In the genomic region with DNA sequence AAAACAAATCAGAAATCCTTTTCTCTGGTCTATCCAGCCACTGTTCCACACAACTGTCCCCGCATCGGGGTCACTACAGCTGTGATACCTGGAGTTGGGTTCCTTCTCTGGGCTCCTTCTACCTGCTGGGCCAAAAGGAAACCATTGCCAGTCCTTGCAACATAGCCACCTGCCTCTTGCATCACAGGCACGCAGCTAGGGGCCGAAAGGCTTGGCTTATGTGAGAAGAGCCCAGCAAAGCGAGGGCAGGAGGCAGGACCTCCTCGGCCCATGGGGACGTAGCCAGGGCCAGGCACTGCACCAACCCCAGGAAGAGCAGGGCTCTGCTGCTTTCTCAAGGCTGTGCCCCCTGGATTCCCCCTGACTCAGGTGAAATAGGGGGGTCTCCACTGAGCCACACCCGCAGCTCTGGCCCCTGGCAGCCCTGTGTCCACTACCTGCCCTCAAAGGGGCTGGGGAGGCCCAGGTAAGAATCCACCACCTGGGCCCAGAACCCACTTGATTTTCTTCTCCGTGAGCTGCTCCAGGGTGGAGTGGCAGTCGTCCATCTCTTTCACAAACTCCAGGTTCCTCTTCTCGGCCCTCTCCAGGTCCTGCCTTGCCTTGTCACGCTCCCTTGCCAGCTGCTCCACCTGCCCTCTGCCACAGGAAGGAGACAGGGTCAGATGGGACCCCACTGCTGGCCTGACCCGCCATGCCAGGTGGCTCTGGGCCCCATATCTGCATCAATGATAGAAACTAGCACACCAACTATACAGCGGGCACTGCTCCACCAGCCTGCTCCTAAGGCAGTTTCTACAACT, we compare ENCODE assay signal across 1 cellular context.
TF ChIP-seq lines count a peak whose summit lies in the region.

No MANE protein-coding gene starts in this region.

TF ChIP-seq in HepG2, 621 proteins besides CTCF, POLR2A, EP300 and RAD21 (continued from another document):
- TF ChIP-seq, protein P1, sequence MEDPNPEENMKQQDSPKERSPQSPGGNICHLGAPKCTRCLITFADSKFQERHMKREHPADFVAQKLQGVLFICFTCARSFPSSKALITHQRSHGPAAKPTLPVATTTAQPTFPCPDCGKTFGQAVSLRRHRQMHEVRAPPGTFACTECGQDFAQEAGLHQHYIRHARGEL (CRISPR knock-in tag; IDR thresholded peaks at IDR 0.05), result no peak
- no peak for TF ChIP-seq KMT2A (CRISPR knock-in tag; IDR thresholded peaks at IDR 0.05)
- no peak for TF ChIP-seq ZNF713 (CRISPR knock-in tag; IDR thresholded peaks at IDR 0.05)
- TF ChIP-seq SIX4 (CRISPR knock-in tag; IDR thresholded peaks at IDR 0.05), result no peak
- TF ChIP-seq, protein P2, sequence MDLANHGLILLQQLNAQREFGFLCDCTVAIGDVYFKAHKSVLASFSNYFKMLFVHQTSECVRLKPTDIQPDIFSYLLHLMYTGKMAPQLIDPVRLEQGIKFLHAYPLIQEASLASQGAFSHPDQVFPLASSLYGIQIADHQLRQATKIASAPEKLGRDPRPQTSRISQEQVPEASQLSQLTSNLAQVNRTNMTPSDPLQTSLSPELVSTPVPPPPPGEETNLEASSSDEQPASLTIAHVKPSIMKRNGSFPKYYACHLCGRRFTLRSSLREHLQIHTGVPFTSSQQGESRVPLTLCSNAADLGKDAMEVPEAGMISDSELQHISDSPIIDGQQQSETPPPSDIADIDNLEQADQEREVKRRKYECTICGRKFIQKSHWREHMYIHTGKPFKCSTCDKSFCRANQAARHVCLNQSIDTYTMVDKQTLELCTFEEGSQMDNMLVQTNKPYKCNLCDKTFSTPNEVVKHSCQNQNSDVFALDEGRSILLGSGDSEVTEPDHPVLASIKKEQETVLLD (CRISPR knock-in tag; IDR thresholded peaks at IDR 0.05; ENCODE audit: low read depth), result no peak
- no peak for TF ChIP-seq MED8 (CRISPR knock-in tag; IDR thresholded peaks at IDR 0.05; ENCODE audit: insufficient replicate concordance)
- no peak for TF ChIP-seq PAWR (CRISPR knock-in tag; IDR thresholded peaks at IDR 0.05; ENCODE audit: borderline replicate concordance)
- TF ChIP-seq, protein P3, sequence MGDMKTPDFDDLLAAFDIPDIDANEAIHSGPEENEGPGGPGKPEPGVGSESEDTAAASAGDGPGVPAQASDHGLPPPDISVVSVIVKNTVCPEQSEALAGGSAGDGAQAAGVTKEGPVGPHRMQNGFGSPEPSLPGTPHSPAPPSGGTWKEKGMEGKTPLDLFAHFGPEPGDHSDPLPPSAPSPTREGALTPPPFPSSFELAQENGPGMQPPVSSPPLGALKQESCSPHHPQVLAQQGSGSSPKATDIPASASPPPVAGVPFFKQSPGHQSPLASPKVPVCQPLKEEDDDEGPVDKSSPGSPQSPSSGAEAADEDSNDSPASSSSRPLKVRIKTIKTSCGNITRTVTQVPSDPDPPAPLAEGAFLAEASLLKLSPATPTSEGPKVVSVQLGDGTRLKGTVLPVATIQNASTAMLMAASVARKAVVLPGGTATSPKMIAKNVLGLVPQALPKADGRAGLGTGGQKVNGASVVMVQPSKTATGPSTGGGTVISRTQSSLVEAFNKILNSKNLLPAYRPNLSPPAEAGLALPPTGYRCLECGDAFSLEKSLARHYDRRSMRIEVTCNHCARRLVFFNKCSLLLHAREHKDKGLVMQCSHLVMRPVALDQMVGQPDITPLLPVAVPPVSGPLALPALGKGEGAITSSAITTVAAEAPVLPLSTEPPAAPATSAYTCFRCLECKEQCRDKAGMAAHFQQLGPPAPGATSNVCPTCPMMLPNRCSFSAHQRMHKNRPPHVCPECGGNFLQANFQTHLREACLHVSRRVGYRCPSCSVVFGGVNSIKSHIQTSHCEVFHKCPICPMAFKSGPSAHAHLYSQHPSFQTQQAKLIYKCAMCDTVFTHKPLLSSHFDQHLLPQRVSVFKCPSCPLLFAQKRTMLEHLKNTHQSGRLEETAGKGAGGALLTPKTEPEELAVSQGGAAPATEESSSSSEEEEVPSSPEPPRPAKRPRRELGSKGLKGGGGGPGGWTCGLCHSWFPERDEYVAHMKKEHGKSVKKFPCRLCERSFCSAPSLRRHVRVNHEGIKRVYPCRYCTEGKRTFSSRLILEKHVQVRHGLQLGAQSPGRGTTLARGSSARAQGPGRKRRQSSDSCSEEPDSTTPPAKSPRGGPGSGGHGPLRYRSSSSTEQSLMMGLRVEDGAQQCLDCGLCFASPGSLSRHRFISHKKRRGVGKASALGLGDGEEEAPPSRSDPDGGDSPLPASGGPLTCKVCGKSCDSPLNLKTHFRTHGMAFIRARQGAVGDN (CRISPR knock-in tag; IDR thresholded peaks at IDR 0.05), result 0 out of 2 replicates have a peak, but pooled peaks have one; percentile 12
- TF ChIP-seq, protein P4, sequence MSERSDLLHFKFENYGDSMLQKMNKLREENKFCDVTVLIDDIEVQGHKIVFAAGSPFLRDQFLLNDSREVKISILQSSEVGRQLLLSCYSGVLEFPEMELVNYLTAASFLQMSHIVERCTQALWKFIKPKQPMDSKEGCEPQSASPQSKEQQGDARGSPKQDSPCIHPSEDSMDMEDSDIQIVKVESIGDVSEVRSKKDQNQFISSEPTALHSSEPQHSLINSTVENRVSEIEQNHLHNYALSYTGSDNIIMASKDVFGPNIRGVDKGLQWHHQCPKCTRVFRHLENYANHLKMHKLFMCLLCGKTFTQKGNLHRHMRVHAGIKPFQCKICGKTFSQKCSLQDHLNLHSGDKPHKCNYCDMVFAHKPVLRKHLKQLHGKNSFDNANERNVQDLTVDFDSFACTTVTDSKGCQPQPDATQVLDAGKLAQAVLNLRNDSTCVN (CRISPR knock-in tag; IDR thresholded peaks at IDR 0.05; ENCODE audit: borderline replicate concordance), result no peak
- no peak for TF ChIP-seq ZNF441 (CRISPR knock-in tag; IDR thresholded peaks at IDR 0.05; ENCODE audit: borderline replicate concordance)
- TF ChIP-seq AGO2 (optimal IDR thresholded peaks at IDR 0.05; ENCODE audit: low read depth, low read length), result peak; percentile 62
- no peak for TF ChIP-seq KDM6A (CRISPR knock-in tag; IDR thresholded peaks at IDR 0.05; ENCODE audit: low read depth)
